Comparison of ENCODE assay signal across 18 cellular contexts in the genomic region with DNA sequence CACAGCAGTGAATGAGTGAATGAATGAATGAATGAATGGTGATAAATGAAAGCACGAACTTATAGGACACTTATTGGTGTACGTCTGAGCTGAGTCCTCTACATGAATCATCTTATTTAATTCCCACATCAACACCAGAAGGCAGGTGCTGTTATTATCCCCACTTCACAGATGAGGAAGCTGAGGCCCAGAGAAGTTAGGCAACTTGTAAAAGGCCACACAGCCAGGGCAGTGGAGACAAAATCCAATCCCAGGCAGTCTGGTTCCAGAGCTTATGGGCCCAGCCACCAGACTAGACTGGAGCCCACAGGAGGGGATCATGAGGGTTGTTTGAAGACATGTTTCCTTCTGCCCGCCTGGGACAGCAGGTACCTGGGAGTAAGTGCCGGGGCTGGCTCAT.
"Had no signal": no experiment of that assay in that cellular context is flagged by ENCODE, and none has a peak within 500 bp of the region (broad histone marks: within the 10 kb centered on the region; RNA-seq: fewer than 3 reads in every experiment).

No MANE protein-coding gene starts in this region.

- H3K27me3 ChIP-seq: foreskin keratinocyte had no signal

- H3K4me3 ChIP-seq: left lung, lung, upper lobe of right lung had no signal

- ATAC-seq: activated naive CD4-positive, alpha-beta T cell treated with anti-CD3 and anti-CD28 coated beads, Interleukin-2, amount 50 U/mL, for 72 hours; activated T-cell treated with anti-CD3 and anti-CD28 coated beads, Interleukin-2, amount 50 U/mL, for 72 hours; foreskin keratinocyte; stimulated activated naive CD8-positive, alpha-beta T cell treated with anti-CD3 and anti-CD28 coated beads, Interleukin-15, Interleukin-2, amounts not matched to agents 100 U/mL and 50 U/mL, for 24 hours; upper lobe of right lung had no signal

- FAIRE-seq: endothelial cell of umbilical vein, islet of Langerhans had no signal

- DNase-seq: activated B cell treated with CpG ODN at 0.5 μM for 24 hours; activated naive CD4-positive, alpha-beta T cell; activated T-cell treated with anti-CD3 and anti-CD28 coated beads for 4 hours; activated T-cell treated with anti-CD3 and anti-CD28 coated beads, Interleukin-2, amount 50 U/mL, for 72 hours; cortex of kidney; foreskin keratinocyte; naive B cell; nephron progenitor cell; stimulated activated CD4-positive, alpha-beta T cell treated with anti-CD3 and anti-CD28 coated beads, Interleukin-4, amount 100 ng/mL, for 1 hour; stimulated activated naive CD8-positive, alpha-beta T cell treated with anti-CD3 and anti-CD28 coated beads, Interleukin-15, Interleukin-2, amounts not matched to agents 100 U/mL and 50 U/mL, for 24 hours; T-helper 2 cell; upper lobe of right lung had no signal

- H3K9me3 ChIP-seq: left lung, thoracic aorta, upper lobe of right lung had no signal

- H3K27ac ChIP-seq: foreskin keratinocyte, left lung, upper lobe of right lung had no signal

- H3K36me3 ChIP-seq: left lung, thoracic aorta, upper lobe of right lung had no signal
